Comparison of ENCODE assay signal across 1 cellular context in the genomic region with DNA sequence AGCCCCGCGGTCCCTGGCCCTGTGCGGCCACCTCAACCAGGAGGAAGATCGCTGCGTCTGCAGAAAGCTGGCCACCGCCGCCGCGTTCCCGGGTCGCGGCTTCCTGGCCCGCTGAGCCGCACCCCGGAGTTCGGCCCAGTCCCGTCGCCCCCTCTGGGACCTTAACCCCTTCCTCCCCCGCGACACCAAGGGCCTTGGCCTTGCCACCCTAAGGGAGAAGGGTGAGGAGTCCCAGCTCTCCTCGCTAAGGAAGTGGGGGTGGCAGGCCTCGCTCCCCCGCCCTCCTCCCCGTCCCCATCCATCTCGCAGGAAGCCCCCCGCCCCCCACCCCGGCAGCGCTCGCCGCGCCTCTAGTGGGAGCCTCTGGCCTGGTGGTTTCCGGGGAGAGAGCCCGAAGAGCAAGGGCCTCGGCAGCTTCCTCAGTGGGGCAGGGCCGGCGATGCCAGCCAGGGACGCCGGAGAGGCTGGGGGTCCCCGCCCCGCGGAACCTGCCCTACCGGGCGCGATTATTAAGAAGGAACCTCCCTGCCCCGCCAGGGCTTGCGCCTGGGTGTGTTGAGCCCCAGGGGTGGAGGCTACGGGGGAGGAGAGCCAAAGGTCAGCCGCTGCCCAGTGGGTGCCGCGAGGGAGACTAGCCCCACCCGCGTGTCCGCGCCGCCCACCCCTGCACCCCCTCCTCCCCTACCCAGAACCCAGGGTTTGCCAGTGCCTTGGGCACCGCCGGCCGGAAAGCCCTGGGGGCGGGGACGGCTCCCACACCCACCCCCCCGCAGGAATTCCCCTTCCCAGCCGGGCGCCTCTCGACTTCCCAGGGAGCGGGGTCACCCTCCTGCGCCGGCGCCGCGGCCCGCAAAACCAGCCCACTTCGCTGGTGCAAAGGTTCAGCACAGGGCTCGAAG.
TF ChIP-seq lines count a peak whose summit lies in the region.

No MANE protein-coding gene starts in this region.

TF ChIP-seq in HepG2, 621 proteins besides CTCF, POLR2A, EP300 and RAD21 (continued from another document and continues in another):
- TF ChIP-seq, protein P1, sequence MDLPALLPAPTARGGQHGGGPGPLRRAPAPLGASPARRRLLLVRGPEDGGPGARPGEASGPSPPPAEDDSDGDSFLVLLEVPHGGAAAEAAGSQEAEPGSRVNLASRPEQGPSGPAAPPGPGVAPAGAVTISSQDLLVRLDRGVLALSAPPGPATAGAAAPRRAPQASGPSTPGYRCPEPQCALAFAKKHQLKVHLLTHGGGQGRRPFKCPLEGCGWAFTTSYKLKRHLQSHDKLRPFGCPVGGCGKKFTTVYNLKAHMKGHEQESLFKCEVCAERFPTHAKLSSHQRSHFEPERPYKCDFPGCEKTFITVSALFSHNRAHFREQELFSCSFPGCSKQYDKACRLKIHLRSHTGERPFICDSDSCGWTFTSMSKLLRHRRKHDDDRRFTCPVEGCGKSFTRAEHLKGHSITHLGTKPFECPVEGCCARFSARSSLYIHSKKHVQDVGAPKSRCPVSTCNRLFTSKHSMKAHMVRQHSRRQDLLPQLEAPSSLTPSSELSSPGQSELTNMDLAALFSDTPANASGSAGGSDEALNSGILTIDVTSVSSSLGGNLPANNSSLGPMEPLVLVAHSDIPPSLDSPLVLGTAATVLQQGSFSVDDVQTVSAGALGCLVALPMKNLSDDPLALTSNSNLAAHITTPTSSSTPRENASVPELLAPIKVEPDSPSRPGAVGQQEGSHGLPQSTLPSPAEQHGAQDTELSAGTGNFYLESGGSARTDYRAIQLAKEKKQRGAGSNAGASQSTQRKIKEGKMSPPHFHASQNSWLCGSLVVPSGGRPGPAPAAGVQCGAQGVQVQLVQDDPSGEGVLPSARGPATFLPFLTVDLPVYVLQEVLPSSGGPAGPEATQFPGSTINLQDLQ (CRISPR knock-in tag; IDR thresholded peaks at IDR 0.05), result peak; percentile 91
- TF ChIP-seq ZNF670 (CRISPR knock-in tag; IDR thresholded peaks at IDR 0.05; ENCODE audit: borderline replicate concordance), result peak; percentile 84
- TF ChIP-seq, protein P2, sequence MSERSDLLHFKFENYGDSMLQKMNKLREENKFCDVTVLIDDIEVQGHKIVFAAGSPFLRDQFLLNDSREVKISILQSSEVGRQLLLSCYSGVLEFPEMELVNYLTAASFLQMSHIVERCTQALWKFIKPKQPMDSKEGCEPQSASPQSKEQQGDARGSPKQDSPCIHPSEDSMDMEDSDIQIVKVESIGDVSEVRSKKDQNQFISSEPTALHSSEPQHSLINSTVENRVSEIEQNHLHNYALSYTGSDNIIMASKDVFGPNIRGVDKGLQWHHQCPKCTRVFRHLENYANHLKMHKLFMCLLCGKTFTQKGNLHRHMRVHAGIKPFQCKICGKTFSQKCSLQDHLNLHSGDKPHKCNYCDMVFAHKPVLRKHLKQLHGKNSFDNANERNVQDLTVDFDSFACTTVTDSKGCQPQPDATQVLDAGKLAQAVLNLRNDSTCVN (CRISPR knock-in tag; IDR thresholded peaks at IDR 0.05; ENCODE audit: borderline replicate concordance), result 0 out of 2 replicates have a peak, but pooled peaks have one; percentile 30
- TF ChIP-seq NCOR1 (IDR thresholded peaks at IDR 0.05; ENCODE audit: borderline replicate concordance, low read length), result peak; percentile 50; the same call in 1 of the 2 replicates
- TF ChIP-seq ZNF629 (CRISPR knock-in tag; conservative IDR thresholded peaks at IDR 0.05), result peak; percentile 75
- TF ChIP-seq TBL1XR1 (IDR thresholded peaks at IDR 0.05; ENCODE audit: borderline replicate concordance, low read length, partially characterized antibody), result peak; percentile 11
- TF ChIP-seq CCDC6 (CRISPR knock-in tag; IDR thresholded peaks at IDR 0.05), result 0 out of 2 replicates have a peak, but pooled peaks have one; percentile 42
- no peak for TF ChIP-seq REXO4 (CRISPR knock-in tag; IDR thresholded peaks at IDR 0.05; ENCODE audit: borderline replicate concordance)
- TF ChIP-seq ZFY (CRISPR knock-in tag; IDR thresholded peaks at IDR 0.05), result peak; percentile 66
- no peak for TF ChIP-seq STAT5B (CRISPR knock-in tag; IDR thresholded peaks at IDR 0.05)
- no peak for TF ChIP-seq ZNF501 (CRISPR knock-in tag; IDR thresholded peaks at IDR 0.05)
- TF ChIP-seq, protein P3, sequence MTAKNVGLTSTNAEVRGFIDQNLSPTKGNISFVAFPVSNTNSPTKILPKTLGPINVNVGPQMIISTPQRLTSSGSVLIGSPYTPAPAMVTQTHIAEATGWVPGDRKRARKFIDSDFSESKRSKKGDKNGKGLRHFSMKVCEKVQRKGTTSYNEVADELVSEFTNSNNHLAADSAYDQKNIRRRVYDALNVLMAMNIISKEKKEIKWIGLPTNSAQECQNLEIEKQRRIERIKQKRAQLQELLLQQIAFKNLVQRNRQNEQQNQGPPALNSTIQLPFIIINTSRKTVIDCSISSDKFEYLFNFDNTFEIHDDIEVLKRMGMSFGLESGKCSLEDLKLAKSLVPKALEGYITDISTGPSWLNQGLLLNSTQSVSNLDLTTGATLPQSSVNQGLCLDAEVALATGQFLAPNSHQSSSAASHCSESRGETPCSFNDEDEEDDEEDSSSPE (CRISPR knock-in tag; IDR thresholded peaks at IDR 0.05), result peak; percentile 33; the same call in 1 of the 2 replicates
- peak; percentile 50; the same call in 1 of the 2 replicates for TF ChIP-seq TBX2 (CRISPR knock-in tag; IDR thresholded peaks at IDR 0.05; ENCODE audit: borderline replicate concordance)
- 0 out of 2 replicates have a peak, but pooled peaks have one; percentile 49 for TF ChIP-seq ZNF841 (CRISPR knock-in tag; IDR thresholded peaks at IDR 0.05; ENCODE audit: borderline replicate concordance)
- TF ChIP-seq ZNF354B (CRISPR knock-in tag; IDR thresholded peaks at IDR 0.05), result no peak
- TF ChIP-seq SAP130 (CRISPR knock-in tag; IDR thresholded peaks at IDR 0.05; ENCODE audit: low read depth), result peak; percentile 76
- no peak for TF ChIP-seq ZNF720 (CRISPR knock-in tag; IDR thresholded peaks at IDR 0.05)
- TF ChIP-seq AGO2 (optimal IDR thresholded peaks at IDR 0.05; ENCODE audit: low read depth, low read length), result peak; percentile 99
- TF ChIP-seq, protein P4, sequence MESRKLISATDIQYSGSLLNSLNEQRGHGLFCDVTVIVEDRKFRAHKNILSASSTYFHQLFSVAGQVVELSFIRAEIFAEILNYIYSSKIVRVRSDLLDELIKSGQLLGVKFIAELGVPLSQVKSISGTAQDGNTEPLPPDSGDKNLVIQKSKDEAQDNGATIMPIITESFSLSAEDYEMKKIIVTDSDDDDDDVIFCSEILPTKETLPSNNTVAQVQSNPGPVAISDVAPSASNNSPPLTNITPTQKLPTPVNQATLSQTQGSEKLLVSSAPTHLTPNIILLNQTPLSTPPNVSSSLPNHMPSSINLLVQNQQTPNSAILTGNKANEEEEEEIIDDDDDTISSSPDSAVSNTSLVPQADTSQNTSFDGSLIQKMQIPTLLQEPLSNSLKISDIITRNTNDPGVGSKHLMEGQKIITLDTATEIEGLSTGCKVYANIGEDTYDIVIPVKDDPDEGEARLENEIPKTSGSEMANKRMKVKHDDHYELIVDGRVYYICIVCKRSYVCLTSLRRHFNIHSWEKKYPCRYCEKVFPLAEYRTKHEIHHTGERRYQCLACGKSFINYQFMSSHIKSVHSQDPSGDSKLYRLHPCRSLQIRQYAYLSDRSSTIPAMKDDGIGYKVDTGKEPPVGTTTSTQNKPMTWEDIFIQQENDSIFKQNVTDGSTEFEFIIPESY (CRISPR knock-in tag; IDR thresholded peaks at IDR 0.05), result peak; percentile 19; the same call in 1 of the 2 replicates
- TF ChIP-seq HES4 (CRISPR knock-in tag; IDR thresholded peaks at IDR 0.05; ENCODE audit: borderline replicate concordance), result 0 out of 2 replicates have a peak, but pooled peaks have one; percentile 19
- TF ChIP-seq, protein P5, sequence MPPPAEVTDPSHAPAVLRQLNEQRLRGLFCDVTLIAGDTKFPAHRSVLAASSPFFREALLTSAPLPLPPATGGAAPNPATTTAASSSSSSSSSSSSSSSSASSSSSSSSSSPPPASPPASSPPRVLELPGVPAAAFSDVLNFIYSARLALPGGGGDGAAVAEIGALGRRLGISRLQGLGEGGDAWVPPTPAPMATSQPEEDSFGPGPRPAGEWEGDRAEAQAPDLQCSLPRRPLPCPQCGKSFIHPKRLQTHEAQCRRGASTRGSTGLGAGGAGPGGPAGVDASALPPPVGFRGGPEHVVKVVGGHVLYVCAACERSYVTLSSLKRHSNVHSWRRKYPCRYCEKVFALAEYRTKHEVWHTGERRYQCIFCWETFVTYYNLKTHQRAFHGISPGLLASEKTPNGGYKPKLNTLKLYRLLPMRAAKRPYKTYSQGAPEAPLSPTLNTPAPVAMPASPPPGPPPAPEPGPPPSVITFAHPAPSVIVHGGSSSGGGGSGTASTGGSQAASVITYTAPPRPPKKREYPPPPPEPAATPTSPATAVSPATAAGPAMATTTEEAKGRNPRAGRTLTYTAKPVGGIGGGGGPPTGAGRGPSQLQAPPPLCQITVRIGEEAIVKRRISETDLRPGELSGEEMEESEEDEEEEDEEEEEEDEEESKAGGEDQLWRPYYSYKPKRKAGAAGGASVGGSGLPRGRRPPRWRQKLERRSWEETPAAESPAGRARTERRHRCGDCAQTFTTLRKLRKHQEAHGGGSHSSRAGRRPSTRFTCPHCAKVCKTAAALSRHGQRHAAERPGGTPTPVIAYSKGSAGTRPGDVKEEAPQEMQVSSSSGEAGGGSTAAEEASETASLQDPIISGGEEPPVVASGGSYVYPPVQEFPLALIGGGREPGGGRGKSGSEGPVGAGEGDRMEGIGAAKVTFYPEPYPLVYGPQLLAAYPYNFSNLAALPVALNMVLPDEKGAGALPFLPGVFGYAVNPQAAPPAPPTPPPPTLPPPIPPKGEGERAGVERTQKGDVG (CRISPR knock-in tag; IDR thresholded peaks at IDR 0.05; ENCODE audit: borderline replicate concordance), result no peak
- TF ChIP-seq, protein P6, sequence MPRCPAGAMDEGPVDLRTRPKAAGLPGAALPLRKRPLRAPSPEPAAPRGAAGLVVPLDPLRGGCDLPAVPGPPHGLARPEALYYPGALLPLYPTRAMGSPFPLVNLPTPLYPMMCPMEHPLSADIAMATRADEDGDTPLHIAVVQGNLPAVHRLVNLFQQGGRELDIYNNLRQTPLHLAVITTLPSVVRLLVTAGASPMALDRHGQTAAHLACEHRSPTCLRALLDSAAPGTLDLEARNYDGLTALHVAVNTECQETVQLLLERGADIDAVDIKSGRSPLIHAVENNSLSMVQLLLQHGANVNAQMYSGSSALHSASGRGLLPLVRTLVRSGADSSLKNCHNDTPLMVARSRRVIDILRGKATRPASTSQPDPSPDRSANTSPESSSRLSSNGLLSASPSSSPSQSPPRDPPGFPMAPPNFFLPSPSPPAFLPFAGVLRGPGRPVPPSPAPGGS (CRISPR knock-in tag; IDR thresholded peaks at IDR 0.05), result peak; percentile 56
- TF ChIP-seq ZNF781 (CRISPR knock-in tag; IDR thresholded peaks at IDR 0.05; ENCODE audit: borderline replicate concordance, not compliant biosample characterization), result no peak
- TF ChIP-seq, protein P7, sequence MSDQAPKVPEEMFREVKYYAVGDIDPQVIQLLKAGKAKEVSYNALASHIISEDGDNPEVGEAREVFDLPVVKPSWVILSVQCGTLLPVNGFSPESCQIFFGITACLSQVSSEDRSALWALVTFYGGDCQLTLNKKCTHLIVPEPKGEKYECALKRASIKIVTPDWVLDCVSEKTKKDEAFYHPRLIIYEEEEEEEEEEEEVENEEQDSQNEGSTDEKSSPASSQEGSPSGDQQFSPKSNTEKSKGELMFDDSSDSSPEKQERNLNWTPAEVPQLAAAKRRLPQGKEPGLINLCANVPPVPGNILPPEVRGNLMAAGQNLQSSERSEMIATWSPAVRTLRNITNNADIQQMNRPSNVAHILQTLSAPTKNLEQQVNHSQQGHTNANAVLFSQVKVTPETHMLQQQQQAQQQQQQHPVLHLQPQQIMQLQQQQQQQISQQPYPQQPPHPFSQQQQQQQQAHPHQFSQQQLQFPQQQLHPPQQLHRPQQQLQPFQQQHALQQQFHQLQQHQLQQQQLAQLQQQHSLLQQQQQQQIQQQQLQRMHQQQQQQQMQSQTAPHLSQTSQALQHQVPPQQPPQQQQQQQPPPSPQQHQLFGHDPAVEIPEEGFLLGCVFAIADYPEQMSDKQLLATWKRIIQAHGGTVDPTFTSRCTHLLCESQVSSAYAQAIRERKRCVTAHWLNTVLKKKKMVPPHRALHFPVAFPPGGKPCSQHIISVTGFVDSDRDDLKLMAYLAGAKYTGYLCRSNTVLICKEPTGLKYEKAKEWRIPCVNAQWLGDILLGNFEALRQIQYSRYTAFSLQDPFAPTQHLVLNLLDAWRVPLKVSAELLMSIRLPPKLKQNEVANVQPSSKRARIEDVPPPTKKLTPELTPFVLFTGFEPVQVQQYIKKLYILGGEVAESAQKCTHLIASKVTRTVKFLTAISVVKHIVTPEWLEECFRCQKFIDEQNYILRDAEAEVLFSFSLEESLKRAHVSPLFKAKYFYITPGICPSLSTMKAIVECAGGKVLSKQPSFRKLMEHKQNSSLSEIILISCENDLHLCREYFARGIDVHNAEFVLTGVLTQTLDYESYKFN (CRISPR knock-in tag; conservative IDR thresholded peaks at IDR 0.05), result peak; percentile 71
- TF ChIP-seq, protein P8, sequence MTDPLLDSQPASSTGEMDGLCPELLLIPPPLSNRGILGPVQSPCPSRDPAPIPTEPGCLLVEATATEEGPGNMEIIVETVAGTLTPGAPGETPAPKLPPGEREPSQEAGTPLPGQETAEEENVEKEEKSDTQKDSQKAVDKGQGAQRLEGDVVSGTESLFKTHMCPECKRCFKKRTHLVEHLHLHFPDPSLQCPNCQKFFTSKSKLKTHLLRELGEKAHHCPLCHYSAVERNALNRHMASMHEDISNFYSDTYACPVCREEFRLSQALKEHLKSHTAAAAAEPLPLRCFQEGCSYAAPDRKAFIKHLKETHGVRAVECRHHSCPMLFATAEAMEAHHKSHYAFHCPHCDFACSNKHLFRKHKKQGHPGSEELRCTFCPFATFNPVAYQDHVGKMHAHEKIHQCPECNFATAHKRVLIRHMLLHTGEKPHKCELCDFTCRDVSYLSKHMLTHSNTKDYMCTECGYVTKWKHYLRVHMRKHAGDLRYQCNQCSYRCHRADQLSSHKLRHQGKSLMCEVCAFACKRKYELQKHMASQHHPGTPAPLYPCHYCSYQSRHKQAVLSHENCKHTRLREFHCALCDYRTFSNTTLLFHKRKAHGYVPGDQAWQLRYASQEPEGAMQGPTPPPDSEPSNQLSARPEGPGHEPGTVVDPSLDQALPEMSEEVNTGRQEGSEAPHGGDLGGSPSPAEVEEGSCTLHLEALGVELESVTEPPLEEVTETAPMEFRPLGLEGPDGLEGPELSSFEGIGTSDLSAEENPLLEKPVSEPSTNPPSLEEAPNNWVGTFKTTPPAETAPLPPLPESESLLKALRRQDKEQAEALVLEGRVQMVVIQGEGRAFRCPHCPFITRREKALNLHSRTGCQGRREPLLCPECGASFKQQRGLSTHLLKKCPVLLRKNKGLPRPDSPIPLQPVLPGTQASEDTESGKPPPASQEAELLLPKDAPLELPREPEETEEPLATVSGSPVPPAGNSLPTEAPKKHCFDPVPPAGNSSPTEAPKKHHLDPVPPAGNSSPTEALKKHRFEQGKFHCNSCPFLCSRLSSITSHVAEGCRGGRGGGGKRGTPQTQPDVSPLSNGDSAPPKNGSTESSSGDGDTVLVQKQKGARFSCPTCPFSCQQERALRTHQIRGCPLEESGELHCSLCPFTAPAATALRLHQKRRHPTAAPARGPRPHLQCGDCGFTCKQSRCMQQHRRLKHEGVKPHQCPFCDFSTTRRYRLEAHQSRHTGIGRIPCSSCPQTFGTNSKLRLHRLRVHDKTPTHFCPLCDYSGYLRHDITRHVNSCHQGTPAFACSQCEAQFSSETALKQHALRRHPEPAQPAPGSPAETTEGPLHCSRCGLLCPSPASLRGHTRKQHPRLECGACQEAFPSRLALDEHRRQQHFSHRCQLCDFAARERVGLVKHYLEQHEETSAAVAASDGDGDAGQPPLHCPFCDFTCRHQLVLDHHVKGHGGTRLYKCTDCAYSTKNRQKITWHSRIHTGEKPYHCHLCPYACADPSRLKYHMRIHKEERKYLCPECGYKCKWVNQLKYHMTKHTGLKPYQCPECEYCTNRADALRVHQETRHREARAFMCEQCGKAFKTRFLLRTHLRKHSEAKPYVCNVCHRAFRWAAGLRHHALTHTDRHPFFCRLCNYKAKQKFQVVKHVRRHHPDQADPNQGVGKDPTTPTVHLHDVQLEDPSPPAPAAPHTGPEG (CRISPR knock-in tag; IDR thresholded peaks at IDR 0.05), result peak; percentile 62; the same call in 1 of the 2 replicates
- TF ChIP-seq ZNF878 (CRISPR knock-in tag; IDR thresholded peaks at IDR 0.05), result 0 out of 2 replicates have a peak, but pooled peaks have one; percentile 52
- peak; percentile 17; the same call in 1 of the 2 replicates for TF ChIP-seq STAG1 (CRISPR knock-in tag; IDR thresholded peaks at IDR 0.05)
